28 cellular contexts compared by ENCODE assay signal in the genomic region with DNA sequence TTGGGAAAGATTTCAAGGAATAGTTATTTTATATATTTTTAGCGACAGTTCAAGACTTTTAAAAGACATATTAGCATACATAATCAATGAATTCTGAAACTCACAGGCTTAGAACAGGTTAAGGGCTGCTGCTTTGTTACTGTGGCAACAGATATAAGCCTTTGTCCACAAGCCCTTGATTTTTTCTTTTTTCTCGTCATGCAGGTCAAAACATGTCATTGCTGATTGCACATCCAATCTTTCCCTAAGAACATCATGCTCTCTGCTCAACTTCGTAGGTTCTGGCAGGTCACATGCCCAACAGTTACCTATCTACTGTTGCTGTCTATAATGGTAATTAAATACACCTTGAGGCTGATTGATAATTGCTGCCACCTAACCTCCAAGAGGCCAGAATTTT.
"Had no signal": no experiment of that assay in that cellular context is flagged by ENCODE, and none has a peak within 500 bp of the region (broad histone marks: within the 10 kb centered on the region; RNA-seq: fewer than 3 reads in every experiment).

No MANE protein-coding gene starts in this region.

- DNase-seq: activated B cell treated with CpG ODN at 0.5 μM for 24 hours; activated CD4-positive, alpha-beta T cell treated with anti-CD3 and anti-CD28 coated beads for 48 hours; activated CD4-positive, alpha-beta T cell treated with anti-CD3 and anti-CD28 coated beads, Interleukin-2, amount 50 U/mL, for 1 hour; activated CD4-positive, alpha-beta T cell treated with anti-CD3 and anti-CD28 coated beads, Interleukin-2, amount 50 U/mL, for 48 hours; activated CD8-positive, alpha-beta memory T cell treated with anti-CD3 and anti-CD28 coated beads for 24 hours; activated CD8-positive, alpha-beta T cell treated with anti-CD3 and anti-CD28 coated beads for 36 hours; activated effector memory CD4-positive, alpha-beta T cell treated with Interleukin-2 at 50 U/mL for 16 hours; activated gamma-delta T cell treated with Interleukin-2 at 50 U/mL for 16 hours; activated naive CD4-positive, alpha-beta T cell treated with anti-CD3 and anti-CD28 coated beads, Interleukin-2, amount 50 U/mL, for 16 hours; activated naive CD4-positive, alpha-beta T cell treated with Interleukin-2 at 50 U/mL for 16 hours; activated T-cell treated with anti-CD3 and anti-CD28 coated beads, Interleukin-2, amount 50 U/mL, for 4 hours; amniotic stem cell; anterior cingulate cortex; brain microvascular endothelial cell; caudate nucleus; cortex of kidney; dermis blood vessel endothelial cell; effector CD4-positive, alpha-beta T cell; effector memory CD8-positive, alpha-beta T cell; esophagus squamous epithelium; foreskin melanocyte; heart right ventricle; T-helper 17 cell; T1000; WERI-Rb-1 had no signal

- H3K4me3 ChIP-seq: esophagus squamous epithelium, gastroesophageal sphincter, heart right ventricle had no signal

- ATAC-seq: activated CD4-positive, CD25-positive, alpha-beta regulatory T cell treated with anti-CD3 and anti-CD28 coated beads, Interleukin-2, amount 50 U/mL, for 24 hours; activated CD8-positive, alpha-beta T cell treated with anti-CD3 and anti-CD28 coated beads for 36 hours; activated T-cell treated with anti-CD3 and anti-CD28 coated beads, Interleukin-2, amount 50 U/mL, for 4 hours; activated T-helper 17 cell treated with anti-CD3 and anti-CD28 coated beads, Interleukin-2, amount 50 U/mL, for 72 hours; effector memory CD8-positive, alpha-beta T cell; gastroesophageal sphincter; heart right ventricle; T-helper 17 cell had no signal
